In the genomic region with DNA sequence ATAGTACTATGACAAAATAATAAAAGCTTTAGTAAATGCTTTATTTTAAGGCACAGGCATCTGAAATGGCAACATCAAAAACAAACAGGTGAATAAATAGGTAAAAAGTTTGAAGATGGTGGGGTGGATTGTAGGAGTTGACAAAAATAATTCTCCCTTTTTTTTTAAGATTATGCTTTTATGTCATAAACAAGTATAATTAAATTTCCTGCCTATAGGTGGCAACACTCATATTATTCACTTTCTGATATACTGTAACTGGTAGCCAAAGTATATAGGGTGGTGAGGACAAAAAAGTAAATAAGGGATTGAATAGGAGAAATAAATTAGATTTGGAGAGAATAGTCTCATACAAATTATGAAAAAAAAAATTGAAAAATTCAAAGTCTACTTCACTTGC, we compare ENCODE assay signal across 9 cellular contexts.
DNase-seq lines count a peak whose midpoint lies in the region; ATAC-seq and TF ChIP-seq lines count a peak whose summit lies in the region.
"Had no signal": no experiment of that assay in that cellular context is flagged by ENCODE, and none has a peak within 500 bp of the region (broad histone marks: within the 10 kb centered on the region; RNA-seq: fewer than 3 reads in every experiment).

No MANE protein-coding gene starts in this region.

- no peak overlapping the region for H3K27ac Mint-ChIP-seq in CD4-positive, alpha-beta memory T cell
- no peak overlapping the region for H3K27ac Mint-ChIP-seq in immature natural killer cell
- H3K27ac Mint-ChIP-seq: nephron progenitor cell had no signal

- intact Hi-C loops in CD4-positive, alpha-beta memory T cell (cut with micrococcal nuclease), result loop anchor here (1.0 to 2.0 kb wide), 4 partner anchors 237 to 711 kb away; partner anchors contain the start of gene SSBP2

- peak; percentile 82 for TF ChIP-seq CTCF in RWPE2 (IDR thresholded peaks at IDR 0.05; ENCODE audit: poor library complexity, severe bottlenecking)

- peaks cover 0 to 2% of the 10 kb centered on the region in 2 donors for H3K36me3 Mint-ChIP-seq in CD4-positive, alpha-beta memory T cell
- H3K36me3 Mint-ChIP-seq in immature natural killer cell, result no peaks in the 10 kb centered on the region

- no peak overlapping the region for H3K4me3 ChIP-seq in CD4-positive, alpha-beta memory T cell (ENCODE audit: low read length in 2 of 2)
- H3K4me3 ChIP-seq in RWPE2 (ENCODE audit: severe bottlenecking), result no peak overlapping the region

- H3K4me1 ChIP-seq in CD4-positive, alpha-beta memory T cell (ENCODE audit: insufficient read depth, low read length), result no peaks in the 10 kb centered on the region
- peaks cover 2% of the 10 kb centered on the region for H3K4me1 ChIP-seq in RWPE2 (ENCODE audit: insufficient read depth, poor library complexity, severe bottlenecking)

- no peaks in the 10 kb centered on the region for H3K27me3 ChIP-seq in CD4-positive, alpha-beta memory T cell (ENCODE audit: insufficient read depth, low read length)
- H3K27me3 ChIP-seq in RWPE2 (ENCODE audit: insufficient read depth, poor library complexity, severe bottlenecking), result no peaks in the 10 kb centered on the region

- no peaks in the 10 kb centered on the region for H3K36me3 ChIP-seq in CD4-positive, alpha-beta memory T cell (ENCODE audit: insufficient read depth, low read length)
- H3K36me3 ChIP-seq in RWPE2 (ENCODE audit: low read depth), result no peaks in the 10 kb centered on the region

- peak; percentile 58; the same call in 1 of the 3 replicates for ATAC-seq in RWPE2 (ENCODE audit: low read depth)
- ATAC-seq in HG03159 (IDR thresholded peaks at IDR 0.05; ENCODE audit: unreplicated experiment), result no peak
- no peak for ATAC-seq in GM18505 (IDR thresholded peaks at IDR 0.05; ENCODE audit: unreplicated experiment)
- no peak for ATAC-seq in HG02970 (IDR thresholded peaks at IDR 0.05; ENCODE audit: low FRiP score, unreplicated experiment)

- TF ChIP-seq POLR2A in GM18505 (IDR thresholded peaks at IDR 0.05; ENCODE audit: borderline replicate concordance, extremely low read depth, insufficient read depth, insufficient read length), result no peak

- no peak overlapping the region for H3K4me3 Mint-ChIP-seq in CD4-positive, alpha-beta memory T cell
- H3K4me3 Mint-ChIP-seq in immature natural killer cell, result no peak overlapping the region
- H3K4me3 Mint-ChIP-seq: nephron progenitor cell had no signal

- CTCF ChIA-PET in CD4-positive, alpha-beta memory T cell (lab: Charles Lee; ENCODE audit: partially characterized antibody), result interaction anchor here (1.0 to 7.9 kb wide), 2 partner anchors 9 to 324 kb away, joined by 3 to 59 read pairs; no protein-coding TSS in a partner anchor

- no peaks in the 10 kb centered on the region for H3K9me3 ChIP-seq in CD4-positive, alpha-beta memory T cell (ENCODE audit: control insufficient read depth in 1 of 2, low read length in 2 of 2)
- no peaks in the 10 kb centered on the region for H3K9me3 ChIP-seq in RWPE2 (ENCODE audit: severe bottlenecking)

- H3K9me3 Mint-ChIP-seq in CD4-positive, alpha-beta memory T cell, result no peaks in the 10 kb centered on the region
- no peaks in the 10 kb centered on the region for H3K9me3 Mint-ChIP-seq in immature natural killer cell
- H3K9me3 Mint-ChIP-seq: nephron progenitor cell had no signal

- H3K27ac ChIP-seq in CD4-positive, alpha-beta memory T cell (ENCODE audit: low read depth, low read length), result no peak overlapping the region
- H3K27ac ChIP-seq in RWPE2 (ENCODE audit: poor library complexity, severe bottlenecking), result no peak overlapping the region

- DNase-seq in CD4-positive, alpha-beta memory T cell, result peak in 4 of 5 donors; percentile 7 to 19 (median 12)
- peak; percentile 37 for DNase-seq in HCEC 1CT
- DNase-seq in RWPE2 (ENCODE audit: low spot score), result no peak
- DNase-seq in immature natural killer cell, result peak in 2 of 3 donors; percentile 7 to 11
- no peak for DNase-seq in activated CD4-positive, alpha-beta T cell treated with anti-CD3 and anti-CD28 coated beads, Interleukin-2, amount 50 U/mL, for 1 hour
- DNase-seq: nephron progenitor cell had no signal

- no peaks in the 10 kb centered on the region for H3K27me3 Mint-ChIP-seq in CD4-positive, alpha-beta memory T cell
- no peaks in the 10 kb centered on the region for H3K27me3 Mint-ChIP-seq in immature natural killer cell (ENCODE audit: low read depth in 3 of 3)

- POLR2A ChIA-PET in CD4-positive, alpha-beta memory T cell (lab: Charles Lee; ENCODE audit: partially characterized antibody), result interaction anchor here (1.5 kb wide), 1 partner anchor 237 kb away, joined by 4 read pairs; the partner anchor contains the start of gene SSBP2

- H3K4me1 Mint-ChIP-seq in CD4-positive, alpha-beta memory T cell, result peaks cover 0 to 3% (median under 1%) of the 10 kb centered on the region in 4 donors
- H3K4me1 Mint-ChIP-seq in immature natural killer cell, result no peaks in the 10 kb centered on the region
- H3K4me1 Mint-ChIP-seq: nephron progenitor cell had no signal

Comparison
In these comparisons a context has a peak if more than half of its experiments do, and no peak if none do; other contexts are left out.
1. DNase-seq: peak in CD4-positive, alpha-beta memory T cell (4 of 5), HCEC 1CT (single experiment) and immature natural killer cell (2 of 3); none in RWPE2 (single experiment) and activated CD4-positive, alpha-beta T cell treated with anti-CD3 and anti-CD28 coated beads, Interleukin-2, amount 50 U/mL, for 1 hour (single experiment).